ENCODE assay signal across 10 cellular contexts in the genomic region with DNA sequence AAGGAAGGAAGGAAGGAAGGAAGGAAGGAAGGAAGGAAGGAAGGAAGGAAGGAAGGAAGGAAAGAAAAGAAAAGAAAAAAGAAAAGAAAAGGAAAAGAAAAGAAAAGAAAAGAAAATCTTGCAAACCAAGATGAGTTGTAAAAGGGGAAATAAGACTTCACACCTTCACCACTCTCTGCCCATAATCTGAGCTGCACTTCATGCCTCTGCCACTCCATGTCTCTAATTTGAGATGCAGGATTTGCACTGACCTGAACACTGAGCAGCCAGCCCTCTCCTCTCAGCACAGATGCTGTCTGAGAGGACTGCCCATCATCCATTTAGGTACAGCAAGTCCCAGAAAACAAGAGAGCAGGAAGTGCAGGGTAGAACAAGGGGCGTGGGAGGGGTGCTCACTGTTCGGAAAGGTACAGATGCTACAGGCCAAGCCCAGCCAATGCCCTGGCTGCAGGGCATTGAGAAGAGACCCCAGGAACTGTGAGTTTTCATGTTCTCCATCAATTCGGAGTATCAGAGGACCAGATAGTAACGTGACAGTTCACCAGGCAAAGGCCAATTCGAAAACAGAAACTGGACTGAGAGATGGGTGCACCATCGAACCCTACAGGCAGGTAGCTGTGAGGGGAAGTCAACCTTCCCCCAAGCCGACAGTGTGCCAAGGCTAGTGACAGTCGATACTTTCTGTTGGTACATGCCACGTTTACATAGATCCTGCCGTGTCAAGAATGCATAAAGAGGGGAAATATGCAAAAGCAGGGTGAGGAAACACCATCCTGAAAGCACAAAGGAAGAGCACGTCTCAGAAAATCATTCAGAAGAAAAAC.
DNase-seq lines count a peak whose midpoint lies in the region; ATAC-seq and TF ChIP-seq lines count a peak whose summit lies in the region.
"Had no signal": no experiment of that assay in that cellular context is flagged by ENCODE, and none has a peak within 500 bp of the region (broad histone marks: within the 10 kb centered on the region; RNA-seq: fewer than 3 reads in every experiment).

No MANE protein-coding gene starts in this region.

- TF ChIP-seq EP300 in sigmoid colon (IDR thresholded peaks at IDR 0.05): no peak

- no peaks in the 10 kb centered on the region for H3K36me3 ChIP-seq in sigmoid colon

- H3K4me3 ChIP-seq in sigmoid colon: no peak overlapping the region

- DNase-seq in sigmoid colon: no peak
- DNase-seq in kidney glomerular epithelial cell (lab: John Stamatoyannopoulos, UW): no peak
- no peak for DNase-seq in head of caudate nucleus
- no peak for DNase-seq in NCI-H524 (lab: John Stamatoyannopoulos, UW)
- DNase-seq: activated T-cell treated with anti-CD3 and anti-CD28 coated beads for 4 hours, GF-D8, SK-N-SH had no signal

- TF ChIP-seq POLR2A in sigmoid colon (IDR thresholded peaks at IDR 0.05): no peak

- intact Hi-C loops in sigmoid colon (cut with DNase I) (no loop called here), head of caudate nucleus (cut with DNase I) (loop anchor here (10.0 kb wide), 1 partner anchor 122 kb away; no protein-coding TSS in a partner anchor)

- H3K9me3 ChIP-seq in sigmoid colon: no peaks in the 10 kb centered on the region
- H3K9me3 ChIP-seq: SK-N-SH had no signal

- no peaks in the 10 kb centered on the region for H3K27me3 ChIP-seq in sigmoid colon

- H3K27ac ChIP-seq in sigmoid colon: peak overlapping the region; percentile 28 to 57 (median 39)

- peaks cover 0 to 7% (median 4%) of the 10 kb centered on the region in 4 donors for H3K4me1 ChIP-seq in sigmoid colon

- TF ChIP-seq CTCF in sigmoid colon (IDR thresholded peaks at IDR 0.05): no peak

- WGBS in sigmoid colon, 2 donors: 61 to 75% methylated on average over 11 of the region's 11 CpGs

- ATAC-seq in GM18870 (IDR thresholded peaks at IDR 0.05; ENCODE audit: unreplicated experiment) (peak; percentile 42), GM21737 (IDR thresholded peaks at IDR 0.05; ENCODE audit: unreplicated experiment) (peak; percentile 42), HG03520 (IDR thresholded peaks at IDR 0.05; ENCODE audit: unreplicated experiment) (peak; percentile 34)
